ENCODE assay signal across 13 cellular contexts in the genomic region with DNA sequence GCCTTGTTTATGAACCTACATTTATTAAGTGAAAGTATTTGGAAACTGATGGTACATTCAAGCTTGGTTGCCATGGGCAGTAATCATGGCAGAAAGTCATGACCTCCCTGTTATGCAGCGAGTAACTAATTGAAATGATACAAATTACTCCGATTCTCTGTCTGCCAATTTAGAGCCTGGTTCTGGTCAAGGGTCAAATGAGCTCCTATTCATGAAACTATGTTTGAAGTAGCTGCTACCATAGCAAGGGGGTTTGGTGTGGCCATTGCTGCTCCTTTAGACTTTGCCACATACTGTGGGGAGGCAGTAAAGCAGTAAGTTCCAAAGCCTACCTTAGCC.
"Had no signal": no experiment of that assay in that cellular context is flagged by ENCODE, and none has a peak within 500 bp of the region (broad histone marks: within the 10 kb centered on the region; RNA-seq: fewer than 3 reads in every experiment).

No MANE protein-coding gene starts in this region.

- H3K4me1 Mint-ChIP-seq: activated CD4-positive, alpha-beta T cell treated with anti-CD3 and anti-CD28 coated beads, Interleukin-2, amount 10 ng/mL, durations not matched to agents 7 days and 5 days; memory B cell; nephron had no signal

- H3K4me1 ChIP-seq: left ventricle myocardium inferior had no signal

- H3K9me3 Mint-ChIP-seq: activated CD4-positive, alpha-beta T cell treated with anti-CD3 and anti-CD28 coated beads, Interleukin-2, amount 10 ng/mL, durations not matched to agents 7 days and 5 days; activated T-helper 1 cell treated with anti-CD3 and anti-CD28 coated beads, Interleukin-12 subunit alpha, Interleukin-12 subunit beta, Interleukin-2, Interleukin-4 antibody, amounts not matched to agents 30 ng/mL and 10 ng/mL and 1 ng/mL, durations not matched to agents 14 hours and 24 hours and 36 hours; nephron; T-helper 2 cell treated with Interferon-gamma antibody and Interleukin-4, amounts not matched to agents 5 μg/mL and 100 μg/mL, for 36 hours had no signal

- H3K4me3 Mint-ChIP-seq: activated CD4-positive, alpha-beta T cell treated with anti-CD3 and anti-CD28 coated beads, Interleukin-2, amount 10 ng/mL, durations not matched to agents 7 days and 5 days; activated T-helper 1 cell treated with anti-CD3 and anti-CD28 coated beads, Interleukin-12 subunit alpha, Interleukin-12 subunit beta, Interleukin-2, Interleukin-4 antibody, amounts not matched to agents 30 ng/mL and 10 ng/mL and 1 ng/mL, durations not matched to agents 14 hours and 24 hours and 36 hours; memory B cell; nephron; T-helper 2 cell treated with Interferon-gamma antibody and Interleukin-4, amounts not matched to agents 5 μg/mL and 100 μg/mL, for 36 hours had no signal

- H3K36me3 Mint-ChIP-seq: memory B cell had no signal

- ATAC-seq: esophagus mucosa had no signal

- H3K36me3 ChIP-seq: left ventricle myocardium inferior had no signal

- H3K27ac ChIP-seq: left ventricle myocardium inferior had no signal

- DNase-seq: activated CD4-positive, alpha-beta T cell treated with anti-CD3 and anti-CD28 coated beads, Interleukin-2, amount 10 ng/mL, durations not matched to agents 7 days and 5 days; activated CD8-positive, alpha-beta memory T cell treated with anti-CD3 and anti-CD28 coated beads for 24 hours; left ventricle myocardium inferior; occipital lobe; stimulated activated CD4-positive, alpha-beta T cell treated with anti-CD3 and anti-CD28 coated beads, Interleukin-15, amount 100 ng/mL, for 24 hours; stimulated activated CD4-positive, alpha-beta T cell treated with anti-CD3 and anti-CD28 coated beads, Interleukin-4, amount 100 ng/mL, for 24 hours; stimulated activated naive CD4-positive, alpha-beta T cell; trophoblast cell had no signal

- H3K9me3 ChIP-seq: left ventricle myocardium inferior had no signal

- H3K27ac Mint-ChIP-seq: activated CD4-positive, alpha-beta T cell treated with anti-CD3 and anti-CD28 coated beads, Interleukin-2, amount 10 ng/mL, durations not matched to agents 7 days and 5 days; activated T-helper 1 cell treated with anti-CD3 and anti-CD28 coated beads, Interleukin-12 subunit alpha, Interleukin-12 subunit beta, Interleukin-2, Interleukin-4 antibody, amounts not matched to agents 30 ng/mL and 10 ng/mL and 1 ng/mL, durations not matched to agents 14 hours and 24 hours and 36 hours; memory B cell; nephron; T-helper 2 cell treated with Interferon-gamma antibody and Interleukin-4, amounts not matched to agents 5 μg/mL and 100 μg/mL, for 36 hours had no signal

- H3K4me3 ChIP-seq: left ventricle myocardium inferior had no signal
